8 cellular contexts compared by ENCODE assay signal in the genomic region with DNA sequence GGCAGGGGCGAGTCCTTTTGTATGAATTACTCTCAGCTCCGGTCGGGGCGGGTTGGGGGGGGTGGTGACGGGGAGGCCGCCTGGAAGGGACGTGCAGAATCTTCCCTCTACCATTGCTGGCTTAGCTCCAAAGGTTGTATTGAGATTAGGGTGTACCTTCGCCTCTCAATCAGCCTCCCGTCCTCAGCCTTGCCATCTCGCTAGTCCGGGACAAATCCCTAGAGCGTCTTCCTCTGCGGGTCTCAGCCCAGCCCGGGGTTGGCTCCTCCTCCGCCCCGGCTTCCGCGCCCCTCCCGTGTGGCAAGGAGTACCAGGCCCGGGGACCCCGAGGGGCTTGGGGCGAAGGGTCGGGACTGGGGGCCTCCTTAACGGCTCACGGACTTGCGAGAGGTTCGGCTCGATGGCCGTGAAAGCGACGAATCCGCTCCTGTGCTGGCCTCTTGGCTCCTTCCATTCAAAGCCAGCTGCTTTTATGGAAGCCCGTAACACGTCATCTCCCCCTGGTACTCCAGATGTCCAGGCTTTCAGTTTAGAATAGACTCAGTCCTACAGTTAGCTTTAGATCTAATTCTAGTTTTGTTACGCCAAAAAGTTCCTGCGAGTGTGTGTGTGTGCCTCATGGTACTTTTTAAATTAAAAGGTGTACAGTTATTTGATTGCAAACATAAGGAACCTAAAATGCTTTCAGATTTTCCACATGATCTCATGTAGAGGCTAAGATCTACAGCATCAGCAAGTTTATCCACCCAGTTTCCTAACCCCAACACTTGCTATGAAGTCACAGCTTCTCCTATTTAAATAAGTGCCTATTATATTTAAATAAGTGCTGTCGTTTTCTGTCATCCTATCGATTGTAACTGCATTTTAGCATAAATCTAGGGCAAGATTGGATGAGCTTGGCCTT. TPM values are rescaled to one million over a fixed set of nuclear protein-coding genes. Genes with fewer than 3 reads are reported as not detected.
DNase-seq lines count a peak whose midpoint lies in the region; ATAC-seq and TF ChIP-seq lines count a peak whose summit lies in the region.

No MANE protein-coding gene starts in this region.

- peak; percentile 68 for DNase-seq in DMS114 treated with DMSO at 0.1 percent for 48 hours (lab: John Stamatoyannopoulos, UW; ENCODE audit: unreplicated experiment)
- peak; percentile 92 for DNase-seq in HS-27A (ENCODE audit: low read depth)
- peak; percentile 58 for DNase-seq in OCI-LY7 (ENCODE audit: low spot score)
- DNase-seq in heart left ventricle, result peak in 4 of 5 donors; percentile 83 to 89 (median 84)
- peak; percentile 92 for DNase-seq in posterior vena cava (ENCODE audit: low spot score)
- DNase-seq in central memory CD4-positive, alpha-beta T cell, result no peak

- peak; percentile 31 for ATAC-seq in GM21423 (IDR thresholded peaks at IDR 0.05; ENCODE audit: unreplicated experiment)
- ATAC-seq in heart left ventricle, result peak; percentile 55 to 72 (median 64)

- peak overlapping the region; percentile 99 for H3K4me3 ChIP-seq in OCI-LY7 (ENCODE audit: low read depth, low read length, poor library complexity, severe bottlenecking)
- peak overlapping the region; percentile 54 to 99 (median 80) for H3K4me3 ChIP-seq in heart left ventricle

- peak overlapping the region; percentile 97 for H3K27ac Mint-ChIP-seq in activated naive CD8-positive, alpha-beta T cell

- peaks cover 26% of the 10 kb centered on the region for H3K4me1 ChIP-seq in OCI-LY7 (ENCODE audit: insufficient read depth, low read length, poor library complexity, severe bottlenecking)
- peaks cover 0 to 49% (median 31%) of the 10 kb centered on the region in 12 donors for H3K4me1 ChIP-seq in heart left ventricle

- peak overlapping the region; percentile 97 for H3K4me2 ChIP-seq in OCI-LY7 (ENCODE audit: low read length)

- 2 to 5% (median 3%) methylated on average over 37 to 38 of the region's 38 CpGs for WGBS in heart left ventricle, 4 donors

- H3K27me3 Mint-ChIP-seq in activated naive CD8-positive, alpha-beta T cell, result no peaks in the 10 kb centered on the region

- H3K4me1 Mint-ChIP-seq in activated naive CD8-positive, alpha-beta T cell (ENCODE audit: low read depth), result peaks cover 27% of the 10 kb centered on the region

- H3K27ac ChIP-seq in OCI-LY7 (ENCODE audit: low read depth, low read length, poor library complexity, severe bottlenecking) (peak overlapping the region; percentile 97), heart left ventricle (peak overlapping the region; percentile 91 to 100 (median 98))

- peak overlapping the region; percentile 42; the same call in 1 of the 2 replicates for H2AFZ ChIP-seq in OCI-LY7 (ENCODE audit: low read length)

- intact Hi-C loops in OCI-LY7 (cut with micrococcal nuclease; ENCODE audit: unreplicated experiment), result loop anchor here (1.0 to 5.0 kb wide), 5 partner anchors 65 to 1766 kb away; a partner anchor contains a TSS
- intact Hi-C loops in heart left ventricle (cut with DNase I), result loop anchor here in 9 of 10 donors (1.0 to 10.0 kb wide), 9 partner anchors 46 to 1993 kb away; no protein-coding TSS in a partner anchor
- intact Hi-C loops in posterior vena cava (cut with DNase I), result loop anchor here (2.0 to 5.0 kb wide), 2 partner anchors 56 to 59 kb away; no protein-coding TSS in a partner anchor

- BruUV-seq in OCI-LY7 (replicated peaks; lab: Mats Ljungman, UMichigan), result TSS peak; percentile 85

- no peaks in the 10 kb centered on the region for H3K9me2 ChIP-seq in OCI-LY7 (ENCODE audit: insufficient read depth, low read length)

- peak overlapping the region; percentile 96 for H3K4me3 Mint-ChIP-seq in activated naive CD8-positive, alpha-beta T cell

- H3K36me3 ChIP-seq in OCI-LY7 (ENCODE audit: insufficient read depth, low read length), result peaks cover 40% of the 10 kb centered on the region
- H3K36me3 ChIP-seq in heart left ventricle, result peaks cover 2 to 37% (median 29%) of the 10 kb centered on the region in 9 donors

- H3K9me3 ChIP-seq in OCI-LY7 (ENCODE audit: low read length) (no peaks in the 10 kb centered on the region), heart left ventricle (no peaks in the 10 kb centered on the region)

- peaks cover 15% of the 10 kb centered on the region for H4K20me1 ChIP-seq in OCI-LY7 (ENCODE audit: insufficient read depth, low read length)

- H3K9me3 Mint-ChIP-seq in activated naive CD8-positive, alpha-beta T cell (ENCODE audit: low read depth), result no peaks in the 10 kb centered on the region

- TF ChIP-seq POLR2A in heart left ventricle (IDR thresholded peaks at IDR 0.05), result no peak

- CTCF ChIA-PET in OCI-LY7 (lab: Charles Lee; ENCODE audit: unreplicated experiment), result interaction anchor here (0.6 to 1.1 kb wide), 3 partner anchors 26 to 64 kb away, joined by 5 to 10 read pairs (median 5); no protein-coding TSS in a partner anchor

- POLR2A ChIA-PET in OCI-LY7 (lab: Charles Lee), result interaction anchor here (0.6 to 3.5 kb wide), 23 partner anchors 9 to 726 kb away, joined by 3 to 33 read pairs (median 4); a partner anchor contains a TSS

- H3K36me3 Mint-ChIP-seq in activated naive CD8-positive, alpha-beta T cell, result peaks cover 29% of the 10 kb centered on the region

- H3K79me2 ChIP-seq in OCI-LY7 (ENCODE audit: insufficient read depth, low read depth, low read length), result peaks cover 49% of the 10 kb centered on the region; the same call in 1 of the 2 replicates

- H3K27me3 ChIP-seq in heart left ventricle, result peaks cover 0 to 31% (median 0%) of the 10 kb centered on the region in 9 donors

- TF ChIP-seq CTCF in OCI-LY7 (conservative IDR thresholded peaks at IDR 0.05; ENCODE audit: low read length) (no peak), heart left ventricle (IDR thresholded peaks at IDR 0.05) (no peak)

RNA-seq across cellular contexts. Expression of a gene that starts 0.8 kb away (rescaled TPM):
- total RNA-seq in OCI-LY7 (2014; rRNA removed; shearing (Covaris generic)), result 8,152 and 8,173 TPM in 2 replicates
- total RNA-seq in OCI-LY7 (2022), result 8,197 and 8,593 TPM in 2 replicates
- total RNA-seq in heart left ventricle, result 1,000 to 10,000 TPM in 8 of 9 donors, 100 to 1,000 TPM in 1; 975 to 3,337 (median 1,528) TPM
- 1,000 to 10,000 TPM in 1 of 2 donors, 100 to 1,000 TPM in 1; 743 to 4,205 TPM for polyA plus RNA-seq in heart left ventricle
- total RNA-seq in posterior vena cava, result 1,000 to 10,000 TPM; 7,949 to 8,333 TPM
